ENCODE assay signal across 15 cellular contexts in genomic region chr14:51328942-51329350, GRCh38.
DNase-seq lines count a peak whose midpoint lies in the region; ATAC-seq, FAIRE-seq and TF ChIP-seq lines count a peak whose summit lies in the region.
"Had no signal": no experiment of that assay in that cellular context is flagged by ENCODE, and none has a peak within 500 bp of the region (broad histone marks: within the 10 kb centered on the region; RNA-seq: fewer than 3 reads in every experiment).

No MANE protein-coding gene starts in this region.

- peak overlapping the region; percentile 66 for H3K27ac ChIP-seq in keratinocyte (ENCODE audit: control insufficient read depth, insufficient read depth, low read length)
- peak overlapping the region in 20 of 21 experiments; percentile 42 to 89 (median 70) for H3K27ac ChIP-seq in skin epidermis

- dilution Hi-C loops in keratinocyte (cut with MboI; ENCODE audit: extremely low pct_ligation_motif_present, low sequenced_read_pairs), result no loop called here

- no peak for FAIRE-seq in keratinocyte (lab: Jason Lieb, UNC)

- H3K4me1 ChIP-seq in keratinocyte (ENCODE audit: control insufficient read depth, extremely low read depth, insufficient read depth, low read length), result peaks cover 34% of the 10 kb centered on the region

- TF ChIP-seq CTCF in epithelial cell of esophagus (IDR thresholded peaks at IDR 0.05; ENCODE audit: insufficient read depth, low read depth, low read length, missing control alignments) (no peak), keratinocyte (optimal IDR thresholded peaks at IDR 0.05 in 1 of 3, IDR thresholded peaks at IDR 0.05 in 1 of 3, conservative IDR thresholded peaks at IDR 0.05 in 1 of 3; ENCODE audit: extremely low read depth in 1 of 3, insufficient read depth in 2 of 3, low read length in 3 of 3) (no peak)

- no peak overlapping the region for H3K9ac ChIP-seq in keratinocyte (ENCODE audit: control insufficient read depth, extremely low read depth, insufficient read depth, low read length)

- H3K4me3 ChIP-seq in epithelial cell of esophagus (ENCODE audit: low read length), result no peak overlapping the region
- no peak overlapping the region for H3K4me3 ChIP-seq in keratinocyte (ENCODE audit: control insufficient read depth in 2 of 3, extremely low read depth in 1 of 3, insufficient read depth in 2 of 3, low read depth in 1 of 3, low read length in 3 of 3)
- no peak overlapping the region for H3K4me3 ChIP-seq in skin epidermis

- no peak for ATAC-seq in activated T-cell treated with anti-CD3 and anti-CD28 coated beads, Interleukin-2, amount 50 U/mL, for 4 hours
- no peak for ATAC-seq in stimulated activated naive B cell treated with anti-CD40 and anti-IgM and Interleukin-4, amounts not matched to agents 10 μg/mL and 1 μg/mL and 100 μg/mL, for 72 hours (replicated peaks)
- ATAC-seq: left colon, Panc1 had no signal

- H3K4me2 ChIP-seq in keratinocyte (ENCODE audit: control insufficient read depth, extremely low read depth, insufficient read depth, low read depth, low read length), result peak overlapping the region; percentile 74

- H4K20me1 ChIP-seq in keratinocyte (ENCODE audit: control insufficient read depth, extremely low read depth, insufficient read depth, low read length), result no peaks in the 10 kb centered on the region

- no peaks in the 10 kb centered on the region for H3K36me3 ChIP-seq in keratinocyte (ENCODE audit: control insufficient read depth in 2 of 2, extremely low read depth in 1 of 2, insufficient read depth in 2 of 2, low read length in 2 of 2)

- no peak overlapping the region for H3K4me3 Mint-ChIP-seq in activated T-cell treated with anti-CD3 and anti-CD28 coated beads, Interleukin-2, amount 50 U/mL, for 4 hours
- no peak overlapping the region for H3K4me3 Mint-ChIP-seq in stimulated activated naive B cell treated with anti-CD40 and anti-IgM and Interleukin-4, amounts not matched to agents 10 μg/mL and 1 μg/mL and 100 μg/mL, for 72 hours
- H3K4me3 Mint-ChIP-seq: B cell had no signal

- no peak overlapping the region for H2AFZ ChIP-seq in keratinocyte (ENCODE audit: control insufficient read depth, low read length)

- no peaks in the 10 kb centered on the region for H3K79me2 ChIP-seq in keratinocyte (ENCODE audit: control insufficient read depth, insufficient read depth, low read length)

- H3K4me1 Mint-ChIP-seq in activated T-cell treated with anti-CD3 and anti-CD28 coated beads, Interleukin-2, amount 50 U/mL, for 4 hours (ENCODE audit: low read depth), result peaks cover 1% of the 10 kb centered on the region
- H3K4me1 Mint-ChIP-seq in stimulated activated naive B cell treated with anti-CD40 and anti-IgM and Interleukin-4, amounts not matched to agents 10 μg/mL and 1 μg/mL and 100 μg/mL, for 72 hours, result peaks cover 2 to 6% of the 10 kb centered on the region in 2 donors
- H3K4me1 Mint-ChIP-seq: B cell had no signal

- no peaks in the 10 kb centered on the region for H3K9me3 Mint-ChIP-seq in activated T-cell treated with anti-CD3 and anti-CD28 coated beads, Interleukin-2, amount 50 U/mL, for 4 hours
- no peaks in the 10 kb centered on the region for H3K9me3 Mint-ChIP-seq in stimulated activated naive B cell treated with anti-CD40 and anti-IgM and Interleukin-4, amounts not matched to agents 10 μg/mL and 1 μg/mL and 100 μg/mL, for 72 hours

- no peaks in the 10 kb centered on the region for H3K9me3 ChIP-seq in keratinocyte (ENCODE audit: control insufficient read depth, low read depth, low read length)

- DNase-seq in GM04504 (ENCODE audit: low read depth), result peak; percentile 63
- DNase-seq in epithelial cell of esophagus (ENCODE audit: low read depth), result peak; percentile 54
- DNase-seq in keratinocyte (ENCODE audit: low read depth, low spot score), result no peak
- DNase-seq in inferior parietal cortex (ENCODE audit: extremely low spot score), result no peak
- DNase-seq in activated T-cell treated with anti-CD3 and anti-CD28 coated beads, Interleukin-2, amount 50 U/mL, for 4 hours, result no peak
- no peak for DNase-seq in HT-29 (ENCODE audit: low spot score)
- no peak for DNase-seq in stimulated activated naive B cell treated with anti-CD40 and anti-IgM and Interleukin-4, amounts not matched to agents 10 μg/mL and 1 μg/mL and 100 μg/mL, for 72 hours
- DNase-seq: activated CD4-positive, alpha-beta T cell treated with anti-CD3 and anti-CD28 coated beads for 48 hours; activated T-cell treated with anti-CD3 and anti-CD28 coated beads, Interleukin-2, amount 50 U/mL, for 1 hour; left colon; NCI-H526; stimulated activated CD4-positive, alpha-beta T cell treated with anti-CD3 and anti-CD28 coated beads, Interleukin-15, amount 100 ng/mL, for 24 hours had no signal

- H3K36me3 Mint-ChIP-seq in activated T-cell treated with anti-CD3 and anti-CD28 coated beads, Interleukin-2, amount 50 U/mL, for 4 hours (ENCODE audit: insufficient read depth), result no peaks in the 10 kb centered on the region
- H3K36me3 Mint-ChIP-seq in stimulated activated naive B cell treated with anti-CD40 and anti-IgM and Interleukin-4, amounts not matched to agents 10 μg/mL and 1 μg/mL and 100 μg/mL, for 72 hours, result no peaks in the 10 kb centered on the region

- no peaks in the 10 kb centered on the region for H3K9me1 ChIP-seq in keratinocyte (ENCODE audit: control insufficient read depth, extremely low read depth, insufficient read depth, low read length)

- H3K27ac Mint-ChIP-seq in stimulated activated naive B cell treated with anti-CD40 and anti-IgM and Interleukin-4, amounts not matched to agents 10 μg/mL and 1 μg/mL and 100 μg/mL, for 72 hours, result no peak overlapping the region
- H3K27ac Mint-ChIP-seq: B cell had no signal

- no peaks in the 10 kb centered on the region for H3K27me3 ChIP-seq in keratinocyte (ENCODE audit: control insufficient read depth, extremely low read depth, insufficient read depth, low read length)

- peaks cover 46% of the 10 kb centered on the region for H3K27me3 Mint-ChIP-seq in activated T-cell treated with anti-CD3 and anti-CD28 coated beads, Interleukin-2, amount 50 U/mL, for 4 hours (ENCODE audit: low read depth)
- peaks cover 29 to 32% of the 10 kb centered on the region in 2 donors for H3K27me3 Mint-ChIP-seq in stimulated activated naive B cell treated with anti-CD40 and anti-IgM and Interleukin-4, amounts not matched to agents 10 μg/mL and 1 μg/mL and 100 μg/mL, for 72 hours

Comparison
In these comparisons a context has a peak if more than half of its experiments do, and no peak if none do; other contexts are left out.
1. DNase-seq: peak in GM04504 (single experiment) and epithelial cell of esophagus (single experiment); none in keratinocyte (single experiment), inferior parietal cortex (single experiment), activated T-cell treated with anti-CD3 and anti-CD28 coated beads, Interleukin-2, amount 50 U/mL, for 4 hours (single experiment), HT-29 (single experiment) and stimulated activated naive B cell treated with anti-CD40 and anti-IgM and Interleukin-4, amounts not matched to agents 10 μg/mL and 1 μg/mL and 100 μg/mL, for 72 hours (single experiment).